In the genomic region with DNA sequence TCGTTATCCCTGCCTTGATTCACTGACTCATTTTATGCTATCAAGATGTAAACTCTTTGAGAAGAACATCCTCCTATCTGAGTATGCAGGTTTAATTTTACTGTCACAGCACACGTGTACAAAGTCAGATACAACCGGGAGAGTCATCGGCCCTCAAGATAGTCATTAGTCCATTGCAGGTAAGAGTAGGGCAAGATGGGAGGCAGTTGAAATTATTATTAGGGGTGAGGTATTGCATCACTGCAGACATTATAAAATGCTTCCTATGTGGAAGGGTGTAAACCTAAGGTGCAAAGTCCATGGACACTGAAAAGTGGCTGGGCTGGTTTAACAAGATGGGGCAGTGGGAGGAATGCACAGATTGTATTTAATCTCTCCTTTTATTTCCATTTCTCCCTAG, we compare ENCODE assay signal across 19 cellular contexts.
DNase-seq lines count a peak whose midpoint lies in the region; TF ChIP-seq lines count a peak whose summit lies in the region.
"Had no signal": no experiment of that assay in that cellular context is flagged by ENCODE, and none has a peak within 500 bp of the region (broad histone marks: within the 10 kb centered on the region; RNA-seq: fewer than 3 reads in every experiment).

No MANE protein-coding gene starts in this region.

- H3K27me3 ChIP-seq in endodermal cell (ENCODE audit: control insufficient read depth, insufficient read depth, low read length, poor library complexity, severe bottlenecking) (no peaks in the 10 kb centered on the region), muscle layer of duodenum (ENCODE audit: low read depth, low read length) (no peaks in the 10 kb centered on the region)
- H3K27me3 ChIP-seq: cardiac muscle cell, heart right ventricle had no signal

- WGBS in endodermal cell (ENCODE audit: insufficient coverage in 1 of 2, insufficient read length in 1 of 2), 2 experiments: 81% methylated on average over 3 to 4 of the region's 4 CpGs

- H3K27ac Mint-ChIP-seq in endodermal cell (no peak overlapping the region), immature natural killer cell (no peak overlapping the region)

- H3K27me3 Mint-ChIP-seq in endodermal cell (ENCODE audit: insufficient read depth) (no peaks in the 10 kb centered on the region), immature natural killer cell (ENCODE audit: low read depth in 3 of 3) (peaks cover 0 to 2% (median 0%) of the 10 kb centered on the region in 3 donors)

- H3K27ac ChIP-seq in endodermal cell (ENCODE audit: low read depth, low read length): no peak overlapping the region
- peak overlapping the region; percentile 62 for H3K27ac ChIP-seq in muscle layer of duodenum (ENCODE audit: low read length)
- H3K27ac ChIP-seq: BLaER1 treated with 17β-estradiol and CSF1 and Interleukin-3, amounts not matched to agents 10 nM and 100 nM; cardiac muscle cell; thoracic aorta had no signal

- no peak overlapping the region for H3K9ac ChIP-seq in endodermal cell (ENCODE audit: extremely low read depth, low read length, poor library complexity, severe bottlenecking)
- H3K9ac ChIP-seq: BLaER1 treated with 17β-estradiol and CSF1 and Interleukin-3, amounts not matched to agents 10 nM and 100 nM had no signal

- no peaks in the 10 kb centered on the region for H3K36me3 ChIP-seq in endodermal cell (ENCODE audit: control insufficient read depth, insufficient read depth, low read length)
- no peaks in the 10 kb centered on the region for H3K36me3 ChIP-seq in muscle layer of duodenum (ENCODE audit: control insufficient read depth in 1 of 2, insufficient read depth in 2 of 2, low read length in 2 of 2)
- H3K36me3 ChIP-seq: BLaER1 treated with 17β-estradiol and CSF1 and Interleukin-3, amounts not matched to agents 10 nM and 100 nM; cardiac muscle cell; heart right ventricle; thoracic aorta had no signal

- H3K36me3 Mint-ChIP-seq in endodermal cell (ENCODE audit: low read depth) (no peaks in the 10 kb centered on the region), immature natural killer cell (no peaks in the 10 kb centered on the region)

- H3K9me3 ChIP-seq in endodermal cell (ENCODE audit: control insufficient read depth, low read length) (no peaks in the 10 kb centered on the region), muscle layer of duodenum (ENCODE audit: control insufficient read depth in 1 of 2, low read length in 2 of 2) (no peaks in the 10 kb centered on the region)
- H3K9me3 ChIP-seq: BLaER1 treated with 17β-estradiol and CSF1 and Interleukin-3, amounts not matched to agents 10 nM and 100 nM; heart right ventricle; thoracic aorta had no signal

- H3K9me3 Mint-ChIP-seq in endodermal cell: no peaks in the 10 kb centered on the region
- H3K9me3 Mint-ChIP-seq in immature natural killer cell: peaks cover 0 to 2% (median 0%) of the 10 kb centered on the region in 6 donors
- H3K9me3 Mint-ChIP-seq: neural crest cell had no signal

- DNase-seq in COLO668 (lab: John Stamatoyannopoulos, UW; ENCODE audit: unreplicated experiment) (peak; percentile 64), NCI-H526 treated with DMSO at 0.1 percent for 48 hours (lab: John Stamatoyannopoulos, UW) (peak; percentile 39), endodermal cell (no peak), immature natural killer cell (no peak), DMS153 (lab: John Stamatoyannopoulos, UW) (no peak), NCI-H1930 (lab: John Stamatoyannopoulos, UW) (no peak)
- DNase-seq in activated CD8-positive, alpha-beta memory T cell treated with anti-CD3 and anti-CD28 coated beads, Interleukin-2, amount 50 U/mL, for 48 hours: no peak
- DNase-seq: DMS 273 treated with DMSO at 0.1 percent for 48 hours, heart right ventricle, KBM-7, NCI-H1048, NCI-H2081 treated with DMSO at 0.1 percent for 48 hours, NCI-H774, T-helper 9 cell had no signal

- H3K4me3 Mint-ChIP-seq in endodermal cell: no peak overlapping the region
- no peak overlapping the region for H3K4me3 Mint-ChIP-seq in immature natural killer cell
- H3K4me3 Mint-ChIP-seq: neural crest cell had no signal

- H3K4me1 Mint-ChIP-seq in endodermal cell: peaks cover 35% of the 10 kb centered on the region
- no peaks in the 10 kb centered on the region for H3K4me1 Mint-ChIP-seq in immature natural killer cell

- H3K4me3 ChIP-seq in endodermal cell (ENCODE audit: low read length) (peak overlapping the region; percentile 46), muscle layer of duodenum (ENCODE audit: low read depth in 1 of 2, low read length in 2 of 2) (no peak overlapping the region)
- H3K4me3 ChIP-seq: BLaER1 treated with 17β-estradiol and CSF1 and Interleukin-3, amounts not matched to agents 10 nM and 100 nM; cardiac muscle cell; heart right ventricle; thoracic aorta had no signal

- TF ChIP-seq CTCF in endodermal cell (conservative IDR thresholded peaks at IDR 0.05): no peak

- H3K4me1 ChIP-seq in endodermal cell (ENCODE audit: control insufficient read depth, insufficient read depth, low read length) (peaks cover 27% of the 10 kb centered on the region), muscle layer of duodenum (ENCODE audit: control insufficient read depth in 1 of 2, insufficient read depth in 2 of 2, low read length in 2 of 2) (no peaks in the 10 kb centered on the region)

Comparison
In these comparisons a context has a peak if more than half of its experiments do, and no peak if none do; other contexts are left out.
1. DNase-seq: peak in COLO668 (single experiment) and NCI-H526 treated with DMSO at 0.1 percent for 48 hours (single experiment); none in endodermal cell (single experiment), immature natural killer cell (0 of 3), DMS153 (single experiment), activated CD8-positive, alpha-beta memory T cell treated with anti-CD3 and anti-CD28 coated beads, Interleukin-2, amount 50 U/mL, for 48 hours (single experiment) and NCI-H1930 (0 of 2).